Comparison of ENCODE assay signal across 15 cellular contexts in genomic region chr22:29871684-29872083, GRCh38. TPM values are rescaled to one million over a fixed set of nuclear protein-coding genes. Genes with fewer than 3 reads are reported as not detected.
DNase-seq lines count a peak whose midpoint lies in the region; ATAC-seq lines count a peak whose summit lies in the region.
"Had no signal": no experiment of that assay in that cellular context is flagged by ENCODE, and none has a peak within 500 bp of the region (broad histone marks: within the 10 kb centered on the region; RNA-seq: fewer than 3 reads in every experiment).

No MANE protein-coding gene starts in this region.

- H3K14ac ChIP-seq in neuronal stem cell (ENCODE audit: low read length), result no peak overlapping the region

- no peaks in the 10 kb centered on the region for H3K9me3 ChIP-seq in neuronal stem cell (replicated peaks in 1 of 2; ENCODE audit: control insufficient read depth in 2 of 2, insufficient read depth in 1 of 2, low read depth in 1 of 2, low read length in 2 of 2)
- H3K9me3 ChIP-seq: SJSA1 had no signal

- peak overlapping the region; percentile 43 for H2BK5ac ChIP-seq in neuronal stem cell (ENCODE audit: low read length)

- no peaks in the 10 kb centered on the region for H3K36me3 ChIP-seq in neuronal stem cell (replicated peaks in 1 of 2; ENCODE audit: control insufficient read depth in 2 of 2, insufficient read depth in 2 of 2, low read length in 2 of 2)
- H3K36me3 ChIP-seq: SJSA1 had no signal

- H2BK12ac ChIP-seq in neuronal stem cell (ENCODE audit: low read length), result no peak overlapping the region

- no peak overlapping the region for H4K8ac ChIP-seq in neuronal stem cell (ENCODE audit: low read depth, low read length)

- no peak overlapping the region for H3K18ac ChIP-seq in neuronal stem cell (ENCODE audit: low read length)

- peaks cover 0 to 25% (median 0%) of the 10 kb centered on the region in 3 experiments for H3K27me3 ChIP-seq in neuronal stem cell (ENCODE audit: control insufficient read depth in 3 of 3, insufficient read depth in 3 of 3, low read depth in 1 of 3, low read length in 3 of 3)
- H3K27me3 ChIP-seq: dorsolateral prefrontal cortex, SJSA1 had no signal

- H3K4me3 ChIP-seq in neuronal stem cell (ENCODE audit: low read length in 2 of 2), result no peak overlapping the region
- H3K4me3 ChIP-seq: dorsolateral prefrontal cortex, SJSA1 had no signal

- H2BK120ac ChIP-seq in neuronal stem cell (ENCODE audit: low read depth, low read length), result no peak overlapping the region

- H3K4ac ChIP-seq in neuronal stem cell (ENCODE audit: low read length), result no peak overlapping the region

- no peak overlapping the region for H2AK5ac ChIP-seq in neuronal stem cell (ENCODE audit: low read depth, low read length)

- no peak overlapping the region for H3K27ac ChIP-seq in neuronal stem cell (replicated peaks; ENCODE audit: low read length)
- H3K27ac ChIP-seq: SJSA1 had no signal

- H4K91ac ChIP-seq in neuronal stem cell (ENCODE audit: low read depth, low read length, poor library complexity), result no peak overlapping the region

- no peak overlapping the region for H2BK15ac ChIP-seq in neuronal stem cell (ENCODE audit: low read length)

- H2AFZ ChIP-seq in neuronal stem cell (ENCODE audit: low read length), result peak overlapping the region; percentile 82

- WGBS in neuronal stem cell (ENCODE audit: extremely low coverage in 2 of 2, insufficient read length in 2 of 2, insufficient replicate concordance in 1 of 2), 2 donors, result no CpG with 5 or more reads among the region's 5 CpGs

- H3K4me1 ChIP-seq in neuronal stem cell (ENCODE audit: control insufficient read depth in 2 of 2, insufficient read depth in 1 of 2, low read depth in 1 of 2, low read length in 2 of 2), result peaks cover 3 to 5% of the 10 kb centered on the region in 2 donors
- H3K4me1 ChIP-seq: SJSA1 had no signal

- no peak overlapping the region for H3K23ac ChIP-seq in neuronal stem cell (ENCODE audit: low read depth, low read length, poor library complexity)

- no peaks in the 10 kb centered on the region for H3K79me1 ChIP-seq in neuronal stem cell (ENCODE audit: low read depth, low read length)

- no peak overlapping the region for H3K9ac ChIP-seq in neuronal stem cell (ENCODE audit: low read depth, low read length, poor library complexity)

- no peak for ATAC-seq in HG02938 (IDR thresholded peaks at IDR 0.05; ENCODE audit: unreplicated experiment)

- DNase-seq in G401 (ENCODE audit: low spot score) (peak; percentile 90), NCI-H2171 (lab: John Stamatoyannopoulos, UW) (peak; percentile 91), cerebellum (ENCODE audit: low spot score) (peak; percentile 78), neuronal stem cell (ENCODE audit: low spot score) (no peak), DMS53 (lab: John Stamatoyannopoulos, UW) (no peak), H4 (ENCODE audit: low spot score) (no peak)
- DNase-seq in stimulated activated CD4-positive, alpha-beta T cell treated with anti-CD3 and anti-CD28 coated beads, Interleukin-4, amount 100 ng/mL, for 4 hours, result no peak
- DNase-seq: activated CD4-positive, alpha-beta T cell treated with anti-CD3 and anti-CD28 coated beads, Interleukin-2, amount 50 U/mL, for 1 hour; activated naive CD4-positive, alpha-beta T cell treated with anti-CD3 and anti-CD28 coated beads, Interleukin-2, amount 50 U/mL, for 16 hours; NCI-H1048; stimulated activated CD4-positive, alpha-beta T cell treated with anti-CD3 and anti-CD28 coated beads, Interleukin-15, amount 100 ng/mL, for 24 hours; stimulated activated naive CD4-positive, alpha-beta T cell treated with Interleukin-2 at 50 U/mL for 16 hours had no signal

- in situ Hi-C loops in G401 (cut with HindIII; ENCODE audit: low sequenced_read_pairs), result no loop called here

- no peak overlapping the region for H3K4me2 ChIP-seq in neuronal stem cell (ENCODE audit: insufficient read depth, low read length, poor library complexity, severe bottlenecking)

RNA-seq across cellular contexts. Expression of gene MTMR3, which starts 11.3 kb away (rescaled TPM):
- total RNA-seq in G401 (2014; rRNA removed; shearing (Covaris generic)), result 23.9 and 25.9 TPM in 2 replicates
- 82.6 TPM for total RNA-seq in cerebellum
- 18.2 TPM for polyA plus RNA-seq in neuronal stem cell (2013, experiment 1 of 2)
- 16.8 TPM for polyA plus RNA-seq in neuronal stem cell (2013, experiment 2 of 2)
- 5.7 and 6.0 TPM in 2 replicates for total RNA-seq in H4 (2014; rRNA removed; shearing (Covaris generic))

RNA-seq across cellular contexts. Expression of gene ASCC2, which starts 33.6 kb away (rescaled TPM):
- total RNA-seq in G401 (2014; rRNA removed; shearing (Covaris generic)), result 31.1 and 51.5 TPM in 2 replicates
- 35.4 TPM for total RNA-seq in cerebellum
- polyA plus RNA-seq in neuronal stem cell (2013, experiment 1 of 2), result 23.2 TPM
- 24.0 TPM for polyA plus RNA-seq in neuronal stem cell (2013, experiment 2 of 2)
- total RNA-seq in H4 (2014; rRNA removed; shearing (Covaris generic)), result 12.9 and 16.0 TPM in 2 replicates

Comparison
In these comparisons a context has a peak if more than half of its experiments do, and no peak if none do; other contexts are left out.
1. DNase-seq: peak in G401 (single experiment), NCI-H2171 (single experiment) and cerebellum (single experiment); none in neuronal stem cell (single experiment), DMS53 (single experiment), stimulated activated CD4-positive, alpha-beta T cell treated with anti-CD3 and anti-CD28 coated beads, Interleukin-4, amount 100 ng/mL, for 4 hours (0 of 2) and H4 (single experiment).